27 cellular contexts compared by ENCODE assay signal in the genomic region with DNA sequence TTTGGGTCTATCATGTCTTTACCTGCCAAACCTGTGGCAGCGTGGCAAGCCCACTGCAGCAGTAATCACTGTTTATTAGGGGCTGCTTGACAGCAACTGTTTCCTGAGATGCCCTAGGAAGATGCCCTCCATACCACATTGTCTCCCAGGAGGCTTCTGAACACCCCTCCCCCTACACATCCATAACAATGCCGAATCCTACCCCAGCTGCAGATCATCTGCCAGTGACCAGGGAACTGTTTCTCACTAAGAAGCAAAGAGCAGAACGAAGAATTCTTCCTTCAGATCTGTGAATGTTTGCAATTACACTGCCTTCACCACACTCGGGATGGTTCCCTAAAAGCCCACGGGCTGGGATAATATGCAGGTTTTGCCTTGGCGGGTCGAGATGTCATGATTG.
"Had no signal": no experiment of that assay in that cellular context is flagged by ENCODE, and none has a peak within 500 bp of the region (broad histone marks: within the 10 kb centered on the region; RNA-seq: fewer than 3 reads in every experiment).

No MANE protein-coding gene starts in this region.

- H3K27me3 Mint-ChIP-seq: dendritic cell treated with granulocyte-macrophage colony-stimulating factor and Interleukin-4, amounts not matched to agents 40 ng/mL and 50 ng/mL, for 4 days; type B pancreatic cell had no signal

- DNase-seq: activated CD4-positive, alpha-beta T cell treated with anti-CD3 and anti-CD28 coated beads for 1 hour; activated CD4-positive, alpha-beta T cell treated with anti-CD3 and anti-CD28 coated beads, Interleukin-2, amount 50 U/mL, for 1 hour; activated CD8-positive, alpha-beta T cell treated with anti-CD3 and anti-CD28 coated beads, Interleukin-2, amount 10 ng/mL, durations not matched to agents 7 days and 5 days; activated gamma-delta T cell treated with Interleukin-2 at 50 U/mL for 16 hours; aorta; brain microvascular endothelial cell; caudate nucleus; effector CD8-positive, alpha-beta T cell; foreskin melanocyte; immature natural killer cell; kidney glomerular epithelial cell; left ventricle myocardium inferior; naive thymus-derived CD8-positive, alpha-beta T cell; ovary; spleen; stimulated activated CD4-positive, alpha-beta T cell treated with anti-CD3 and anti-CD28 coated beads, Interleukin-4, amount 100 ng/mL, for 1 hour; stimulated activated naive CD4-positive, alpha-beta T cell treated with Interleukin-2 at 50 U/mL for 16 hours; T-helper 1 cell; WERI-Rb-1 had no signal

- H3K9me3 Mint-ChIP-seq: activated naive CD4-positive, alpha-beta T cell treated with anti-CD3 and anti-CD28 coated beads, Interleukin-2, amount 50 U/mL, for 72 hours; dendritic cell treated with granulocyte-macrophage colony-stimulating factor and Interleukin-4, amounts not matched to agents 40 ng/mL and 50 ng/mL, for 4 days; immature natural killer cell; mesothelial cell of epicardium; type B pancreatic cell had no signal

- ATAC-seq: activated CD8-positive, alpha-beta T cell treated with anti-CD3 and anti-CD28 coated beads, Interleukin-2, amount 10 ng/mL, durations not matched to agents 7 days and 5 days; activated naive CD4-positive, alpha-beta T cell treated with anti-CD3 and anti-CD28 coated beads, Interleukin-2, amount 50 U/mL, for 72 hours; esophagus mucosa; naive thymus-derived CD8-positive, alpha-beta T cell had no signal

- H2AFZ ChIP-seq: hepatocyte had no signal

- H3K4me1 ChIP-seq: left ventricle myocardium inferior, spleen had no signal

- H3K36me3 Mint-ChIP-seq: activated naive CD4-positive, alpha-beta T cell treated with anti-CD3 and anti-CD28 coated beads, Interleukin-2, amount 50 U/mL, for 72 hours; mesothelial cell of epicardium; type B pancreatic cell had no signal

- H3K4me1 Mint-ChIP-seq: mesothelial cell of epicardium; naive thymus-derived CD8-positive, alpha-beta T cell had no signal

- H3K9me3 ChIP-seq: left ventricle myocardium inferior, ovary, prostate gland, spleen, thoracic aorta had no signal

- H3K27ac ChIP-seq: brain microvascular endothelial cell, hepatocyte, left ventricle myocardium inferior, ovary, prostate gland, spleen, thoracic aorta, WERI-Rb-1 had no signal

- H3K36me3 ChIP-seq: brain microvascular endothelial cell, left ventricle myocardium inferior, ovary, prostate gland, spleen, thoracic aorta, WERI-Rb-1 had no signal

- H3K4me3 Mint-ChIP-seq: activated CD8-positive, alpha-beta T cell treated with anti-CD3 and anti-CD28 coated beads, Interleukin-2, amount 10 ng/mL, durations not matched to agents 7 days and 5 days; dendritic cell treated with granulocyte-macrophage colony-stimulating factor and Interleukin-4, amounts not matched to agents 40 ng/mL and 50 ng/mL, for 4 days; immature natural killer cell; mesothelial cell of epicardium; naive thymus-derived CD8-positive, alpha-beta T cell; type B pancreatic cell had no signal

- H3K4me2 ChIP-seq: hepatocyte had no signal

- H3K27me3 ChIP-seq: brain microvascular endothelial cell, hepatocyte, ovary had no signal

- H3K27ac Mint-ChIP-seq: activated CD8-positive, alpha-beta T cell treated with anti-CD3 and anti-CD28 coated beads, Interleukin-2, amount 10 ng/mL, durations not matched to agents 7 days and 5 days; activated naive CD4-positive, alpha-beta T cell treated with anti-CD3 and anti-CD28 coated beads, Interleukin-2, amount 50 U/mL, for 72 hours; dendritic cell treated with granulocyte-macrophage colony-stimulating factor and Interleukin-4, amounts not matched to agents 40 ng/mL and 50 ng/mL, for 4 days; mesothelial cell of epicardium; naive thymus-derived CD8-positive, alpha-beta T cell; type B pancreatic cell had no signal

- H3K79me2 ChIP-seq: hepatocyte had no signal

- H3K4me3 ChIP-seq: hepatocyte, left ventricle myocardium inferior, ovary, prostate gland, spleen, thoracic aorta had no signal
